In genomic region chr5:98651715-98652114, GRCh38 we compare ENCODE assay signal across 23 cellular contexts.
"Had no signal": no experiment of that assay in that cellular context is flagged by ENCODE, and none has a peak within 500 bp of the region (broad histone marks: within the 10 kb centered on the region; RNA-seq: fewer than 3 reads in every experiment).

No MANE protein-coding gene starts in this region.

- H3K4me3 ChIP-seq: hepatocyte, ovary, prostate gland, testis, uterus had no signal

- H3K27ac ChIP-seq: hepatocyte, ovary, prostate gland, testis, uterus had no signal

- H3K36me3 ChIP-seq: ovary, prostate gland, uterus had no signal

- DNase-seq: activated B cell treated with CpG ODN at 0.5 μM for 24 hours; activated CD4-positive, alpha-beta memory T cell treated with anti-CD3 and anti-CD28 coated beads for 36 hours; activated CD4-positive, alpha-beta T cell treated with anti-CD3 and anti-CD28 coated beads for 4 hours; activated naive CD4-positive, alpha-beta T cell treated with Interleukin-2 at 50 U/mL for 16 hours; activated naive CD8-positive, alpha-beta T cell treated with anti-CD3 and anti-CD28 coated beads for 36 hours; activated T-cell treated with anti-CD3 and anti-CD28 coated beads, Interleukin-2, amount 50 U/mL, for 48 hours; cerebellar nuclear complex; cortex of kidney; foreskin melanocyte; immature natural killer cell; left ventricle myocardium superior; ovary; stimulated activated CD4-positive, alpha-beta T cell treated with anti-CD3 and anti-CD28 coated beads, Interleukin-2, amount 100 ng/mL, for 48 hours; stimulated activated CD8-positive, alpha-beta memory T cell treated with anti-CD3 and anti-CD28 coated beads, Interleukin-4, amount 100 ng/mL, for 48 hours; stimulated activated naive CD4-positive, alpha-beta T cell; T-helper 9 cell; testis; trophoblast cell; uterus had no signal

- FAIRE-seq: astrocyte had no signal

- H2AFZ ChIP-seq: hepatocyte had no signal

- H3K9me3 ChIP-seq: ovary, prostate gland, testis, uterus had no signal

- ATAC-seq: left ventricle myocardium superior; natural killer cell treated with Interleukin-12 subunit alpha and Interleukin-12 subunit beta and Interleukin-15 and Interleukin-18, amount 100 ng/mL, for 72 hours had no signal

- H3K27me3 ChIP-seq: hepatocyte, ovary, testis, uterus had no signal

- H3K79me2 ChIP-seq: hepatocyte had no signal

- H3K4me1 ChIP-seq: prostate gland, testis, uterus had no signal

- H3K4me2 ChIP-seq: hepatocyte had no signal
